Comparison of ENCODE assay signal across 10 cellular contexts in genomic region chr17:47267354-47267828, GRCh38. TPM values are rescaled to one million over a fixed set of nuclear protein-coding genes. Genes with fewer than 3 reads are reported as not detected.
DNase-seq lines count a peak whose midpoint lies in the region; ATAC-seq lines count a peak whose summit lies in the region.
"Had no signal": no experiment of that assay in that cellular context is flagged by ENCODE, and none has a peak within 500 bp of the region (broad histone marks: within the 10 kb centered on the region; RNA-seq: fewer than 3 reads in every experiment).

No MANE protein-coding gene starts in this region.

- H3K79me2 ChIP-seq in trophoblast cell (ENCODE audit: control insufficient read depth, insufficient read depth, low read length, poor library complexity): no peaks in the 10 kb centered on the region

- WGBS in trophoblast cell (ENCODE audit: extremely low coverage, insufficient coverage, insufficient read length): no CpG with 5 or more reads among the region's 1 CpG

- peak; percentile 98 for DNase-seq in ELR (ENCODE audit: low read depth)
- peak; percentile 34 for DNase-seq in SW480 (ENCODE audit: low spot score)
- peak; percentile 87 for DNase-seq in fibroblast of peridontal ligament (ENCODE audit: extremely low read depth)
- DNase-seq in trophoblast cell: no peak
- DNase-seq in activated naive CD4-positive, alpha-beta T cell treated with anti-CD3 and anti-CD28 coated beads, Interleukin-2, amount 50 U/mL, for 72 hours (ENCODE audit: low spot score in 2 of 2): no peak
- no peak for DNase-seq in T-helper 9 cell
- no peak for DNase-seq in pons (ENCODE audit: low spot score)
- DNase-seq: CD8-positive, alpha-beta memory T cell had no signal

- H2BK120ac ChIP-seq in trophoblast cell (ENCODE audit: insufficient read depth, low read length, poor library complexity): no peak overlapping the region

- H3K27ac Mint-ChIP-seq in activated naive CD4-positive, alpha-beta T cell treated with anti-CD3 and anti-CD28 coated beads, Interleukin-2, amount 50 U/mL, for 72 hours: no peak overlapping the region
- H3K27ac Mint-ChIP-seq: activated T-helper 1 cell treated with anti-CD3 and anti-CD28 coated beads, Interleukin-12 subunit alpha, Interleukin-12 subunit beta, Interleukin-2, Interleukin-4 antibody, amounts not matched to agents 30 ng/mL and 10 ng/mL and 1 ng/mL, durations not matched to agents 14 hours and 24 hours and 36 hours; CD8-positive, alpha-beta memory T cell had no signal

- H3K14ac ChIP-seq in trophoblast cell (ENCODE audit: low read length): no peak overlapping the region

- H3K36me3 ChIP-seq in trophoblast cell (ENCODE audit: control insufficient read depth in 1 of 2, insufficient read depth in 2 of 2, low read length in 2 of 2): no peaks in the 10 kb centered on the region

- H2BK5ac ChIP-seq in trophoblast cell (ENCODE audit: low read depth, low read length, poor library complexity): no peak overlapping the region

- H4K8ac ChIP-seq in trophoblast cell (ENCODE audit: low read depth, low read length): no peak overlapping the region

- no peak overlapping the region for H2BK12ac ChIP-seq in trophoblast cell (ENCODE audit: low read length)

- no peak overlapping the region for H3K27ac ChIP-seq in trophoblast cell (ENCODE audit: low read depth, low read length)

- H3K9ac ChIP-seq in trophoblast cell (ENCODE audit: low read length): no peak overlapping the region

- H3K9me3 ChIP-seq in trophoblast cell (ENCODE audit: insufficient read depth, low read depth, low read length): peaks cover 3% of the 10 kb centered on the region

- peak overlapping the region; percentile 8 for H3K4me2 ChIP-seq in trophoblast cell (ENCODE audit: low read length)

- H3K4me3 ChIP-seq in trophoblast cell (ENCODE audit: low read depth, low read length): no peak overlapping the region

- no peak overlapping the region for H3K23ac ChIP-seq in trophoblast cell (ENCODE audit: low read length)

- no peak overlapping the region for H3K4ac ChIP-seq in trophoblast cell (ENCODE audit: low read depth, low read length)

- peaks cover 5 to 6% of the 10 kb centered on the region in 2 donors for H3K36me3 Mint-ChIP-seq in activated naive CD4-positive, alpha-beta T cell treated with anti-CD3 and anti-CD28 coated beads, Interleukin-2, amount 50 U/mL, for 72 hours

- H2AFZ ChIP-seq in trophoblast cell (ENCODE audit: insufficient read depth, low read length, poor library complexity): no peak overlapping the region

- H3K79me1 ChIP-seq in trophoblast cell (ENCODE audit: low read length): no peaks in the 10 kb centered on the region

- H4K12ac ChIP-seq in trophoblast cell (ENCODE audit: low read depth, low read length): no peak overlapping the region

- no peak overlapping the region for H3K18ac ChIP-seq in trophoblast cell (ENCODE audit: low read length)

- H3K27me3 ChIP-seq in trophoblast cell (ENCODE audit: insufficient read depth, low read length): no peaks in the 10 kb centered on the region

- H3K9me3 Mint-ChIP-seq in activated naive CD4-positive, alpha-beta T cell treated with anti-CD3 and anti-CD28 coated beads, Interleukin-2, amount 50 U/mL, for 72 hours: peaks cover 5 to 8% of the 10 kb centered on the region in 2 donors

- H2AK5ac ChIP-seq in trophoblast cell (ENCODE audit: low read length): no peak overlapping the region

- ATAC-seq in activated naive CD4-positive, alpha-beta T cell treated with anti-CD3 and anti-CD28 coated beads, Interleukin-2, amount 50 U/mL, for 72 hours: no peak
- no peak for ATAC-seq in HG03342 (IDR thresholded peaks at IDR 0.05; ENCODE audit: unreplicated experiment)

- peaks cover 0 to 8% of the 10 kb centered on the region in 2 experiments for H3K4me1 ChIP-seq in trophoblast cell (ENCODE audit: control insufficient read depth in 1 of 2, insufficient read depth in 2 of 2, low read length in 2 of 2)

- H4K91ac ChIP-seq in trophoblast cell (ENCODE audit: low read depth, low read length): no peak overlapping the region

RNA-seq across cellular contexts. Expression of gene ITGB3, which starts 13.8 kb away (rescaled TPM):
- 3.7 and 4.4 TPM in 2 replicates for polyA plus RNA-seq in trophoblast cell (2013)
- total RNA-seq in activated naive CD4-positive, alpha-beta T cell treated with anti-CD3 and anti-CD28 coated beads, Interleukin-2, amount 50 U/mL, for 72 hours: under 1 TPM in 1 of 2 donors, not detected in 1; 0.10 TPM
- total RNA-seq: activated T-helper 1 cell treated with anti-CD3 and anti-CD28 coated beads, Interleukin-12 subunit alpha, Interleukin-12 subunit beta, Interleukin-2, Interleukin-4 antibody, amounts not matched to agents 30 ng/mL and 10 ng/mL and 1 ng/mL, durations not matched to agents 14 hours and 24 hours and 36 hours had no signal
- polyA plus RNA-seq: CD8-positive, alpha-beta memory T cell had no signal

RNA-seq across cellular contexts. Expression of gene EFCAB13, which starts 56.4 kb away (rescaled TPM):
- 0.12 and 0.15 TPM in 2 replicates for polyA plus RNA-seq in trophoblast cell (2013)
- 1 to 10 TPM; 3.8 to 6.8 TPM for total RNA-seq in activated naive CD4-positive, alpha-beta T cell treated with anti-CD3 and anti-CD28 coated beads, Interleukin-2, amount 50 U/mL, for 72 hours

RNA-seq across cellular contexts. Expression of gene MYL4, which starts 58.2 kb away (rescaled TPM):
- 12.4 and 12.9 TPM in 2 replicates for polyA plus RNA-seq in trophoblast cell (2013)
- not detected for total RNA-seq in activated naive CD4-positive, alpha-beta T cell treated with anti-CD3 and anti-CD28 coated beads, Interleukin-2, amount 50 U/mL, for 72 hours
- total RNA-seq: activated T-helper 1 cell treated with anti-CD3 and anti-CD28 coated beads, Interleukin-12 subunit alpha, Interleukin-12 subunit beta, Interleukin-2, Interleukin-4 antibody, amounts not matched to agents 30 ng/mL and 10 ng/mL and 1 ng/mL, durations not matched to agents 14 hours and 24 hours and 36 hours; CD8-positive, alpha-beta memory T cell had no signal
- polyA plus RNA-seq: CD8-positive, alpha-beta memory T cell had no signal

Comparison
In these comparisons a context has a peak if more than half of its experiments do, and no peak if none do; other contexts are left out.
1. DNase-seq: peak in ELR (single experiment), SW480 (single experiment) and fibroblast of peridontal ligament (single experiment); none in trophoblast cell (0 of 2), activated naive CD4-positive, alpha-beta T cell treated with anti-CD3 and anti-CD28 coated beads, Interleukin-2, amount 50 U/mL, for 72 hours (0 of 2), T-helper 9 cell (single experiment) and pons (single experiment).